ENCODE assay signal across 8 cellular contexts in the genomic region with DNA sequence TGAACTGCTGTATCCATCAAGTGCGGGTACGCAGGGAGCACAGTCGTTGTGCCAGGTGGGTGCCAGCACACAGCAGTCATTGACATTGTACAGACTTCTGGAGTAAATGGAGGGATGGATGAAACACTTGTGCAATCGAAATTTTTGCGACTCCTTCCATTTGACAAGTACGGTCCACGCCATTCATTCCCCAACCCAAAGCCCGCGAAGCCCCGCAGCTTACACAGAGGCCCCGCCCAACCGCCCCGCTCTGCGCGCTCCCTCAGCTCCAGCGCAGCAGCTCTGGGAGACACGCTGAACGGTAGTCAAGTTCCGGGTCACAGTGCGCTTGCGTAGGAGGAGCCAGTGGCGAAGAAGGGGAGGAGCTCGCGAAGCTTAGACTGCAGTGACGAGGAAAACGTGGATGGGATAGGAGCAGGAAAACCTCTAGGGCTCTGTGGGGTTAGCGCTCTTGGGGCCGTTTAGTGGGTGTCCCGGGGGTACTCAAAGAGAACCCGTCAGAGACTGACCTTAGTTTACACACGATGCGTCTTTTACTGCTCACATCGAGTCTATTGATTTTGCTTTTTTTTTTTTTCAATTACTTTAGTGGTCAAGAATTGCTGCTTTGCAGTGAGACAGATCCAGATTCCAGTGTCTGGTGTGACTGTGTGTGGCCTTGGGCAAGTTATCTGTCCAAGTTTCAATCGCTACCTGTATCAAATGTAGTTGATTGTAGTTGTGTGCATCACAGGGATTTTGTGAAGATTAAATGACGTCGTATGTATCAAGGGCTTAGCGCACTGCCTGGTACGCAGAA. TPM values are rescaled to one million over a fixed set of nuclear protein-coding genes. Genes with fewer than 3 reads are reported as not detected.
DNase-seq lines count a peak whose midpoint lies in the region; ATAC-seq and TF ChIP-seq lines count a peak whose summit lies in the region.

No MANE protein-coding gene starts in this region.

- H3K9ac ChIP-seq in KMS-11 = peak overlapping the region; percentile 18; the same call in 1 of the 2 replicates

- H3K4me1 Mint-ChIP-seq in activated T-helper 2 cell treated with anti-CD3 and anti-CD28 coated beads, Interferon-gamma antibody, Interleukin-2, Interleukin-4, amounts not matched to agents 10 μg/mL and 5 μg/mL and 100 μg/mL, durations not matched to agents 14 hours and 24 hours and 36 hours (ENCODE audit: low read depth) = peaks cover 12% of the 10 kb centered on the region
- peaks cover 16 to 17% of the 10 kb centered on the region in 2 donors for H3K4me1 Mint-ChIP-seq in natural killer cell treated with Interleukin-12 subunit alpha and Interleukin-12 subunit beta and Interleukin-15 and Interleukin-18, amount 100 ng/mL, for 72 hours (ENCODE audit: low read depth in 2 of 2)

- no TSS peak for BruUV-seq in Panc1 (replicated peaks; lab: Mats Ljungman, UMichigan)

- no peaks in the 10 kb centered on the region for H3K79me2 ChIP-seq in KMS-11 (ENCODE audit: insufficient read depth, low read depth)

- no peaks in the 10 kb centered on the region for H3K9me3 ChIP-seq in Panc1 (ENCODE audit: control insufficient read depth, insufficient read depth, low read depth, low read length)

- H3K4me2 ChIP-seq in KMS-11 = peak overlapping the region; percentile 52

- H3K4me3 ChIP-seq in KMS-11 (IDR thresholded peaks at IDR 0.05; ENCODE audit: insufficient read depth, low read depth, low read length) (no peak overlapping the region), Panc1 (ENCODE audit: low read depth in 2 of 2, low read length in 2 of 2) (peak overlapping the region; percentile 45 to 60), fibroblast of the aortic adventitia (ENCODE audit: low read depth, low read length) (peak overlapping the region; percentile 70)

- peak overlapping the region; percentile 68 for H2AFZ ChIP-seq in KMS-11 (ENCODE audit: low read depth)

- TF ChIP-seq CTCF in KMS-11 (conservative IDR thresholded peaks at IDR 0.05; ENCODE audit: low read depth, low read length) (no peak), Panc1 (IDR thresholded peaks at IDR 0.05) (no peak), fibroblast of the aortic adventitia (IDR thresholded peaks at IDR 0.05; ENCODE audit: insufficient read depth, low read length) (no peak)

- peaks cover 15% of the 10 kb centered on the region for H3K27me3 Mint-ChIP-seq in activated T-helper 2 cell treated with anti-CD3 and anti-CD28 coated beads, Interferon-gamma antibody, Interleukin-2, Interleukin-4, amounts not matched to agents 10 μg/mL and 5 μg/mL and 100 μg/mL, durations not matched to agents 14 hours and 24 hours and 36 hours (ENCODE audit: low read depth)
- H3K27me3 Mint-ChIP-seq in natural killer cell treated with Interleukin-12 subunit alpha and Interleukin-12 subunit beta and Interleukin-15 and Interleukin-18, amount 100 ng/mL, for 72 hours = peaks cover 14 to 31% of the 10 kb centered on the region in 2 donors

- CTCF ChIA-PET in Panc1 (lab: Charles Lee) = interaction anchor here (0.6 to 0.7 kb wide), 2 partner anchors 40 to 131 kb away, joined by 3 to 4 read pairs; no protein-coding TSS in a partner anchor

- H3K9me3 Mint-ChIP-seq in activated T-helper 2 cell treated with anti-CD3 and anti-CD28 coated beads, Interferon-gamma antibody, Interleukin-2, Interleukin-4, amounts not matched to agents 10 μg/mL and 5 μg/mL and 100 μg/mL, durations not matched to agents 14 hours and 24 hours and 36 hours = peaks cover 4% of the 10 kb centered on the region
- H3K9me3 Mint-ChIP-seq in natural killer cell treated with Interleukin-12 subunit alpha and Interleukin-12 subunit beta and Interleukin-15 and Interleukin-18, amount 100 ng/mL, for 72 hours = no peaks in the 10 kb centered on the region

- H3K4me1 ChIP-seq in KMS-11 (ENCODE audit: low read depth, poor library complexity, severe bottlenecking) = peaks cover 5% of the 10 kb centered on the region
- peaks cover 2% of the 10 kb centered on the region; the same call in 1 of the 2 replicates for H3K4me1 ChIP-seq in Panc1 (ENCODE audit: control insufficient read depth, insufficient read depth, low read length)

- ATAC-seq in GM21717 (IDR thresholded peaks at IDR 0.05; ENCODE audit: unreplicated experiment) = peak; percentile 100
- ATAC-seq in Panc1 = peak; percentile 100
- peak; percentile 100 for ATAC-seq in natural killer cell treated with Interleukin-12 subunit alpha and Interleukin-12 subunit beta and Interleukin-15 and Interleukin-18, amount 100 ng/mL, for 72 hours

- no peaks in the 10 kb centered on the region for H3K36me3 Mint-ChIP-seq in activated T-helper 2 cell treated with anti-CD3 and anti-CD28 coated beads, Interferon-gamma antibody, Interleukin-2, Interleukin-4, amounts not matched to agents 10 μg/mL and 5 μg/mL and 100 μg/mL, durations not matched to agents 14 hours and 24 hours and 36 hours (ENCODE audit: low read depth)
- peaks cover 6% of the 10 kb centered on the region for H3K36me3 Mint-ChIP-seq in natural killer cell treated with Interleukin-12 subunit alpha and Interleukin-12 subunit beta and Interleukin-15 and Interleukin-18, amount 100 ng/mL, for 72 hours

- no peaks in the 10 kb centered on the region for H3K36me3 ChIP-seq in KMS-11 (ENCODE audit: insufficient read depth)
- no peaks in the 10 kb centered on the region for H3K36me3 ChIP-seq in Panc1 (ENCODE audit: control insufficient read depth, insufficient read depth, low read length)

- in situ Hi-C loops in Panc1 (cut with HindIII; ENCODE audit: low pct_unique_long_range_greater_than_20kb, low sequenced_read_pairs) = no loop called here

- peak overlapping the region; percentile 77 for H3K4me3 Mint-ChIP-seq in activated T-helper 2 cell treated with anti-CD3 and anti-CD28 coated beads, Interferon-gamma antibody, Interleukin-2, Interleukin-4, amounts not matched to agents 10 μg/mL and 5 μg/mL and 100 μg/mL, durations not matched to agents 14 hours and 24 hours and 36 hours (ENCODE audit: low read depth)
- peak overlapping the region; percentile 88 for H3K4me3 Mint-ChIP-seq in natural killer cell treated with Interleukin-12 subunit alpha and Interleukin-12 subunit beta and Interleukin-15 and Interleukin-18, amount 100 ng/mL, for 72 hours

- POLR2A ChIA-PET in Panc1 (lab: Charles Lee) = no interaction called here

- H3K27me3 ChIP-seq in KMS-11 (ENCODE audit: insufficient read depth, low read depth) (no peaks in the 10 kb centered on the region), Panc1 (ENCODE audit: control insufficient read depth, insufficient read depth, low read length) (no peaks in the 10 kb centered on the region)

- intact Hi-C loops in Panc1 (cut with micrococcal nuclease; ENCODE audit: unreplicated experiment) = no loop called here
- intact Hi-C loops in activated T-helper 2 cell treated with anti-CD3 and anti-CD28 coated beads, Interferon-gamma antibody, Interleukin-2, Interleukin-4, amounts not matched to agents 10 μg/mL and 5 μg/mL and 100 μg/mL, durations not matched to agents 14 hours and 24 hours and 36 hours (cut with micrococcal nuclease) = loop anchor here (1.0 kb wide), 1 partner anchor 15 kb away; no protein-coding TSS in a partner anchor

- peak overlapping the region; percentile 43 for H3K27ac Mint-ChIP-seq in activated T-helper 2 cell treated with anti-CD3 and anti-CD28 coated beads, Interferon-gamma antibody, Interleukin-2, Interleukin-4, amounts not matched to agents 10 μg/mL and 5 μg/mL and 100 μg/mL, durations not matched to agents 14 hours and 24 hours and 36 hours
- H3K27ac Mint-ChIP-seq in natural killer cell treated with Interleukin-12 subunit alpha and Interleukin-12 subunit beta and Interleukin-15 and Interleukin-18, amount 100 ng/mL, for 72 hours = peak overlapping the region; percentile 40 to 72

- DNase-seq in DMS153 treated with DMSO at 0.1 percent for 48 hours (lab: John Stamatoyannopoulos, UW; ENCODE audit: unreplicated experiment) (peak; percentile 94), Panc1 (ENCODE audit: low read depth, low spot score) (peak; percentile 60), fibroblast of the aortic adventitia (ENCODE audit: low read depth) (peak; percentile 89)
- peak; percentile 83 for DNase-seq in activated T-helper 2 cell treated with anti-CD3 and anti-CD28 coated beads, Interferon-gamma antibody, Interleukin-2, Interleukin-4, amounts not matched to agents 10 μg/mL and 5 μg/mL and 100 μg/mL, durations not matched to agents 14 hours and 24 hours and 36 hours (ENCODE audit: low spot score)
- DNase-seq in natural killer cell treated with Interleukin-12 subunit alpha and Interleukin-12 subunit beta and Interleukin-15 and Interleukin-18, amount 100 ng/mL, for 72 hours (ENCODE audit: low spot score) = peak; percentile 93
- DNase-seq in stimulated activated naive CD4-positive, alpha-beta T cell (lab: John Stamatoyannopoulos, UW) = peak; percentile 70 to 87 (median 81)

- H3K27ac ChIP-seq in KMS-11 = no peak overlapping the region
- H3K27ac ChIP-seq in Panc1 (ENCODE audit: low read length) = peak overlapping the region; percentile 81

- H4K20me1 ChIP-seq in KMS-11 (ENCODE audit: insufficient read depth) = no peaks in the 10 kb centered on the region

RNA-seq across cellular contexts. Expression of a gene that starts 15.3 kb away (rescaled TPM):
- total RNA-seq in Panc1 (2021; ENCODE audit: unreplicated experiment) (58.7 TPM), fibroblast of the aortic adventitia (ENCODE audit: low replicate concordance) (50.9 and 76.1 TPM in 2 replicates)
- 29.3 TPM for polyA plus RNA-seq in Panc1 (2012; ENCODE audit: insufficient read length)
- 16.2 and 17.6 TPM in 2 replicates for total RNA-seq in activated T-helper 2 cell treated with anti-CD3 and anti-CD28 coated beads, Interferon-gamma antibody, Interleukin-2, Interleukin-4, amounts not matched to agents 10 μg/mL and 5 μg/mL and 100 μg/mL, durations not matched to agents 14 hours and 24 hours and 36 hours
- 10 to 100 TPM in 1 of 2 donors, 1 to 10 TPM in 1; 9.2 to 17.5 TPM for total RNA-seq in natural killer cell treated with Interleukin-12 subunit alpha and Interleukin-12 subunit beta and Interleukin-15 and Interleukin-18, amount 100 ng/mL, for 72 hours

RNA-seq across cellular contexts. Expression of a gene that starts 58.9 kb away (rescaled TPM):
- total RNA-seq in Panc1 (2021; ENCODE audit: unreplicated experiment) = 15.4 TPM
- polyA plus RNA-seq in Panc1 (2012; ENCODE audit: insufficient read length) = 6.2 TPM
- total RNA-seq in activated T-helper 2 cell treated with anti-CD3 and anti-CD28 coated beads, Interferon-gamma antibody, Interleukin-2, Interleukin-4, amounts not matched to agents 10 μg/mL and 5 μg/mL and 100 μg/mL, durations not matched to agents 14 hours and 24 hours and 36 hours = 26.9 and 30.0 TPM in 2 replicates
- 36.0 and 41.6 TPM in 2 replicates for total RNA-seq in fibroblast of the aortic adventitia (ENCODE audit: low replicate concordance)
- 10 to 100 TPM; 17.3 to 37.7 TPM for total RNA-seq in natural killer cell treated with Interleukin-12 subunit alpha and Interleukin-12 subunit beta and Interleukin-15 and Interleukin-18, amount 100 ng/mL, for 72 hours
